Comparison of ENCODE assay signal across 8 cellular contexts in the genomic region with DNA sequence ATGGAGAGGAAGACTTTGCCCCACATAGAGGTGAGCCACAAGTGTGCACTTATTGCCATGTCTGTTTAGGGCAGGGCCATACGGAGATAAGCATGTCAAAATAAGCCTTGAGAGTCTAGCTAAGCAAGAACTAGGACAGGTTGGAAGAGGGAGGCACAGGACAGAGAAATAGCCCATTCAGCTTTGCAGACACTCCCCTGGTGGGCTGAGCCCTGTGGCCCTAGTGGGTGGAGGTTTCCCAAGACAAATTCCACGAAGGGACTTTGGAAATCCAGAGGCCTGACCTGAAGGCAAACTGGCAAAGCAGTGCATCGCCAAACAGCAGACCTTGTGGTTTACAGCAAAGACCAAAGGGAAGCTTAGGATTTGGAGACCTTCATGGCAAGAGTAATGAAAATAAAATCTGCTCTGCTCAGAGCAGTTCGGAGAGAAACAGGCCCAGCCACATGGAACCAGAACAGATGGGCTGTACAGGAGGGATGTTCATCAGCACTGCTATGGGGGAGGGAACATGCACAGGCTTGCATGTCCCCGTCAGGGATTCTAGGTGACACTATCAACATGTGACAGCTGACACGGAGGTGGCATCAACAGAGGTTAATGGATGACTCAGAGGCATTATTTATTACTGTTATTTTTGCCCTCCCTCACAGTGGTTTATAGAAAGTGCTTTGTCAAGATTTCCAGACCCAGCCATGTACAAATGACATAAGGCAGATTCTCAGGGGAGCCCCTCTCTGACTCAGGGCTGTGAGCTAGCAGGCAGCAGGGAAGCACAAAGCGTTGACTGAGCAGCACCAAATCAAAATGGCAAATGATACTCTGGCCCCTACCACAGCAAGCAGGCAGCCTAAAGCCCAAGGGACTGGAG.
DNase-seq lines count a peak whose midpoint lies in the region; ATAC-seq and TF ChIP-seq lines count a peak whose summit lies in the region.

No MANE protein-coding gene starts in this region.

- 43% methylated on average over 7 of the region's 7 CpGs for WGBS in suprapubic skin

- no peaks in the 10 kb centered on the region for H3K27me3 ChIP-seq in suprapubic skin

- TF ChIP-seq CTCF in suprapubic skin (IDR thresholded peaks at IDR 0.05), result no peak

- H3K36me3 ChIP-seq in suprapubic skin, result no peaks in the 10 kb centered on the region

- peak; percentile 97 for DNase-seq in DMS 273 (lab: John Stamatoyannopoulos, UW; ENCODE audit: unreplicated experiment)
- DNase-seq in activated CD4-positive, alpha-beta T cell treated with anti-CD3 and anti-CD28 coated beads, Interleukin-2, amount 50 U/mL, for 48 hours, result peak; percentile 23
- no peak for DNase-seq in left colon
- peak in 1 of 2 donors; percentile 72 for DNase-seq in suprapubic skin (ENCODE audit: low spot score in 2 of 2)
- no peak for DNase-seq in ACHN
- DNase-seq in iPS-NIHi11 (ENCODE audit: low spot score), result no peak

- in situ Hi-C loops in ACHN (cut with HindIII; ENCODE audit: low pct_ligation_motif_present, low pct_unique_long_range_greater_than_20kb, low sequenced_read_pairs), result no loop called here

- H3K9me3 ChIP-seq in suprapubic skin, result no peaks in the 10 kb centered on the region

- no peak for TF ChIP-seq POLR2A in suprapubic skin (IDR thresholded peaks at IDR 0.05)

- peaks cover 20% of the 10 kb centered on the region for H3K4me1 ChIP-seq in suprapubic skin

- H3K27ac ChIP-seq in suprapubic skin, result peak overlapping the region; percentile 81

- no peak for TF ChIP-seq EP300 in suprapubic skin (IDR thresholded peaks at IDR 0.05)

- H3K4me3 ChIP-seq in suprapubic skin, result no peak overlapping the region

- intact Hi-C loops in left colon (cut with DNase I, micrococcal nuclease), result no loop called here

- ATAC-seq in GM19324 (IDR thresholded peaks at IDR 0.05; ENCODE audit: low FRiP score, unreplicated experiment) (peak; percentile 54), HG03108 (IDR thresholded peaks at IDR 0.05; ENCODE audit: unreplicated experiment) (peak; percentile 77), left colon (peak; percentile 91)

Comparison
In these comparisons a context has a peak if more than half of its experiments do, and no peak if none do; other contexts are left out.
1. DNase-seq: peak in DMS 273 (single experiment) and activated CD4-positive, alpha-beta T cell treated with anti-CD3 and anti-CD28 coated beads, Interleukin-2, amount 50 U/mL, for 48 hours (2 of 2); none in left colon (0 of 2), ACHN (single experiment) and iPS-NIHi11 (single experiment).
2. Peak in every context shown above with its lines, with median percentiles within 50 percentile points of each other: ATAC-seq.